ENCODE assay signal across 1 cellular context in genomic region chr11:35340715-35341114, GRCh38.
TF ChIP-seq lines count a peak whose summit lies in the region.

No MANE protein-coding gene starts in this region.

TF ChIP-seq in HepG2, 621 proteins besides CTCF, POLR2A, EP300 and RAD21 (continued from another document and continues in another):
- peak; percentile 94 for TF ChIP-seq ARID5B (CRISPR knock-in tag; IDR thresholded peaks at IDR 0.05)
- no peak for TF ChIP-seq NFAT5 (CRISPR knock-in tag; IDR thresholded peaks at IDR 0.05)
- TF ChIP-seq BHLHE40 (IDR thresholded peaks at IDR 0.05; ENCODE audit: low read length), result no peak
- peak; percentile 90 for TF ChIP-seq POGZ (CRISPR knock-in tag; IDR thresholded peaks at IDR 0.05)
- no peak for TF ChIP-seq DZIP1 (CRISPR knock-in tag; IDR thresholded peaks at IDR 0.05)
- TF ChIP-seq HMGXB3 (CRISPR knock-in tag; IDR thresholded peaks at IDR 0.05; ENCODE audit: borderline replicate concordance), result 0 out of 2 replicates have a peak, but pooled peaks have one; percentile 28
- no peak for TF ChIP-seq HNRNPH1 (optimal IDR thresholded peaks at IDR 0.05; ENCODE audit: low read depth, low read length)
- 0 out of 2 replicates have a peak, but pooled peaks have one; percentile 37 for TF ChIP-seq POGK (CRISPR knock-in tag; conservative IDR thresholded peaks at IDR 0.05)
- TF ChIP-seq ATF4 (CRISPR knock-in tag; IDR thresholded peaks at IDR 0.05), result peak in 1 of 2 experiments; percentile 34; a peak in 1 of 4 replicates
- no peak for TF ChIP-seq MAFG (CRISPR knock-in tag; IDR thresholded peaks at IDR 0.05)
- TF ChIP-seq NRL (CRISPR knock-in tag; IDR thresholded peaks at IDR 0.05; ENCODE audit: borderline replicate concordance), result no peak
- TF ChIP-seq PPARG (CRISPR knock-in tag; conservative IDR thresholded peaks at IDR 0.05), result peak; percentile 70; the same call in 1 of the 2 replicates
- TF ChIP-seq ZNF609 (CRISPR knock-in tag; IDR thresholded peaks at IDR 0.05; ENCODE audit: borderline replicate concordance), result peak; percentile 28; the same call in 1 of the 2 replicates
- no peak for TF ChIP-seq ATM (IDR thresholded peaks at IDR 0.05; ENCODE audit: borderline replicate concordance)
- TF ChIP-seq EED (CRISPR knock-in tag; IDR thresholded peaks at IDR 0.05), result no peak
- no peak for TF ChIP-seq ZSCAN12 (CRISPR knock-in tag; IDR thresholded peaks at IDR 0.05)
- no peak for TF ChIP-seq NFE2L2 (IDR thresholded peaks at IDR 0.05; ENCODE audit: low read length)
- TF ChIP-seq RELA (CRISPR knock-in tag; IDR thresholded peaks at IDR 0.05), result no peak
- no peak for TF ChIP-seq ZFAT (CRISPR knock-in tag; conservative IDR thresholded peaks at IDR 0.05)
- TF ChIP-seq FOXO1 (CRISPR knock-in tag; IDR thresholded peaks at IDR 0.05), result peak; percentile 49; the same call in 1 of the 2 replicates
- no peak for TF ChIP-seq ZKSCAN5 (CRISPR knock-in tag; IDR thresholded peaks at IDR 0.05)
- TF ChIP-seq GRHL1 (CRISPR knock-in tag; conservative IDR thresholded peaks at IDR 0.05), result no peak
- TF ChIP-seq ZEB1 (IDR thresholded peaks at IDR 0.05; ENCODE audit: insufficient replicate concordance, low read depth), result no peak
- TF ChIP-seq HMG20A (CRISPR knock-in tag; IDR thresholded peaks at IDR 0.05; ENCODE audit: borderline replicate concordance), result peak; percentile 48; the same call in 1 of the 2 replicates
- peak; percentile 19 to 87; a peak in 2 of 4 replicates for TF ChIP-seq NR2F1 (CRISPR knock-in tag; IDR thresholded peaks at IDR 0.05)
- TF ChIP-seq FIP1L1 (IDR thresholded peaks at IDR 0.05; ENCODE audit: borderline replicate concordance, insufficient read depth, low read depth, low read length), result no peak
